36 cellular contexts compared by ENCODE assay signal in genomic region chr5:53367727-53368126, GRCh38.
"Had no signal": no experiment of that assay in that cellular context is flagged by ENCODE, and none has a peak within 500 bp of the region (broad histone marks: within the 10 kb centered on the region; RNA-seq: fewer than 3 reads in every experiment).

No MANE protein-coding gene starts in this region.

- H3K9me3 ChIP-seq: SJCRH30 had no signal

- H3K4me1 Mint-ChIP-seq: activated B cell treated with CpG ODN at 0.5 μM for 24 hours; activated naive CD4-positive, alpha-beta T cell treated with anti-CD3 and anti-CD28 coated beads, Interleukin-2, amount 10 ng/mL, durations not matched to agents 7 days and 5 days; activated naive CD8-positive, alpha-beta T cell treated with anti-CD3 and anti-CD28 coated beads, Interleukin-2, amount 50 U/mL, for 24 hours; brain had no signal

- H3K9me3 Mint-ChIP-seq: activated CD4-positive, alpha-beta memory T cell treated with anti-CD3 and anti-CD28 coated beads for 36 hours; activated naive CD8-positive, alpha-beta T cell treated with anti-CD3 and anti-CD28 coated beads, Interleukin-2, amount 50 U/mL, for 24 hours; activated T-cell treated with anti-CD3 and anti-CD28 coated beads, Interleukin-2, amount 50 U/mL, for 4 hours had no signal

- H3K4me1 ChIP-seq: SJCRH30 had no signal

- H3K4me3 ChIP-seq: MG63, SJCRH30 had no signal

- H3K27me3 ChIP-seq: MG63, SJCRH30 had no signal

- H3K36me3 ChIP-seq: SJCRH30 had no signal

- H3K4me2 ChIP-seq: SK-N-SH had no signal

- H3K27ac ChIP-seq: SJCRH30, VCaP had no signal

- H3K27ac Mint-ChIP-seq: activated B cell treated with CpG ODN at 0.5 μM for 24 hours; activated CD4-positive, alpha-beta memory T cell treated with anti-CD3 and anti-CD28 coated beads for 36 hours; activated naive CD4-positive, alpha-beta T cell treated with anti-CD3 and anti-CD28 coated beads, Interleukin-2, amount 10 ng/mL, durations not matched to agents 7 days and 5 days; activated naive CD8-positive, alpha-beta T cell; activated naive CD8-positive, alpha-beta T cell treated with anti-CD3 and anti-CD28 coated beads, Interleukin-2, amount 50 U/mL, for 24 hours had no signal

- ATAC-seq: activated naive CD8-positive, alpha-beta T cell treated with anti-CD3 and anti-CD28 coated beads, Interleukin-2, amount 50 U/mL, for 24 hours; activated T-cell treated with anti-CD3 and anti-CD28 coated beads, Interleukin-2, amount 50 U/mL, for 4 hours had no signal

- H3K9ac ChIP-seq: SK-N-SH had no signal

- H3K27me3 Mint-ChIP-seq: activated naive CD4-positive, alpha-beta T cell treated with anti-CD3 and anti-CD28 coated beads, Interleukin-2, amount 10 ng/mL, durations not matched to agents 7 days and 5 days had no signal

- H3K4me3 Mint-ChIP-seq: activated B cell treated with CpG ODN at 0.5 μM for 24 hours; activated CD4-positive, alpha-beta memory T cell treated with anti-CD3 and anti-CD28 coated beads for 36 hours; activated naive CD4-positive, alpha-beta T cell treated with anti-CD3 and anti-CD28 coated beads, Interleukin-2, amount 10 ng/mL, durations not matched to agents 7 days and 5 days; activated naive CD8-positive, alpha-beta T cell; activated naive CD8-positive, alpha-beta T cell treated with anti-CD3 and anti-CD28 coated beads, Interleukin-2, amount 50 U/mL, for 24 hours; activated T-cell treated with anti-CD3 and anti-CD28 coated beads, Interleukin-2, amount 50 U/mL, for 4 hours; brain had no signal

- H3K36me3 Mint-ChIP-seq: activated CD4-positive, alpha-beta memory T cell treated with anti-CD3 and anti-CD28 coated beads for 36 hours; activated naive CD4-positive, alpha-beta T cell treated with anti-CD3 and anti-CD28 coated beads, Interleukin-2, amount 10 ng/mL, durations not matched to agents 7 days and 5 days; activated naive CD8-positive, alpha-beta T cell; brain had no signal

- DNase-seq: activated B cell treated with CpG ODN at 0.5 μM for 24 hours; activated CD4-positive, alpha-beta memory T cell treated with anti-CD3 and anti-CD28 coated beads for 36 hours; activated CD4-positive, alpha-beta T cell treated with anti-CD3 and anti-CD28 coated beads for 4 hours; activated CD4-positive, alpha-beta T cell treated with anti-CD3 and anti-CD28 coated beads, Interleukin-2, amount 50 U/mL, for 1 hour; activated CD4-positive, CD25-positive, alpha-beta regulatory T cell treated with anti-CD3 and anti-CD28 coated beads, Interleukin-2, amount 50 U/mL, for 72 hours; activated CD8-positive, alpha-beta memory T cell treated with anti-CD3 and anti-CD28 coated beads, Interleukin-2, amount 50 U/mL, for 4 hours; activated gamma-delta T cell treated with Interleukin-2 at 50 U/mL for 16 hours; activated naive CD4-positive, alpha-beta T cell treated with anti-CD3 and anti-CD28 coated beads, Interleukin-2, amount 10 ng/mL, durations not matched to agents 7 days and 5 days; activated naive CD8-positive, alpha-beta T cell treated with anti-CD3 and anti-CD28 coated beads, Interleukin-2, amount 50 U/mL, for 24 hours; activated T-cell treated with anti-CD3 and anti-CD28 coated beads for 4 hours; activated T-cell treated with anti-CD3 and anti-CD28 coated beads, Interleukin-2, amount 50 U/mL, for 4 hours; anterior cingulate cortex; central memory CD4-positive, alpha-beta T cell; Kasumi-1; KG1; MG63; NCI-H1048; NCI-H1105 treated with DMSO at 0.1 percent for 48 hours; NCI-H1436; NCI-H1694; NCI-H1930; NCI-H2081 treated with DMSO at 0.1 percent for 48 hours; NCI-H226; NCI-H446 treated with DMSO at 0.1 percent for 48 hours; NCI-H524; NCI-H748 treated with DMSO at 0.1 percent for 48 hours; NK-92 treated with Interleukin-12 subunit alpha and Interleukin-12 subunit beta, amount 100 ng/mL, for 24 hours; SHP77; SJCRH30; SK-N-SH; T-helper 1 cell; T-helper 2 cell; T-helper 9 cell had no signal
